In the genomic region with DNA sequence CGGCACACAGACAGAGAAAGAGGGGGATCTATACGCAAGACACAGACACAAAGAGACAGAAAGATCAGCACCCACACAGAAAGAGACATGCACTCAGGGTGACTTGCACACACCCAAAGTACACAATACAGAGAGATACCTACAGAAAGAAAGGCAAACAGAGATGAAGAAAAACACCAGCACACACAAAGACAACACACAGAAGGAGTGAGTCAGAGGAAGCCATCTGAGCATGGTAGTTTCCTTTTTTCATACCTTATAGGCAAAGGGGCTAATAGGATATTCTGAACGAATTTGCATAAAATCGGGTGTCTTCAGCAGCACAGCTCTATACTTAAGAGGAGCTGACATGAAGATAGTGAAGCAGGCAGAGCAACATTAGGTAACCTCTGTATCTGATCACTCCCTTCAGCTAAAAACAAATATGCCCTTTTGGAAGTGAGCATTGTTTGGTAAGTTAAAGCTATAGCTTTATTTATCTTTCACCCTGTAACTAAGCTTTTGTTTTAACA, we compare ENCODE assay signal across 1 cellular context.
TF ChIP-seq lines count a peak whose summit lies in the region.

No MANE protein-coding gene starts in this region.

TF ChIP-seq in HepG2, 621 proteins besides CTCF, POLR2A, EP300 and RAD21 (continued from another document and continues in another):
- TF ChIP-seq, protein P1, sequence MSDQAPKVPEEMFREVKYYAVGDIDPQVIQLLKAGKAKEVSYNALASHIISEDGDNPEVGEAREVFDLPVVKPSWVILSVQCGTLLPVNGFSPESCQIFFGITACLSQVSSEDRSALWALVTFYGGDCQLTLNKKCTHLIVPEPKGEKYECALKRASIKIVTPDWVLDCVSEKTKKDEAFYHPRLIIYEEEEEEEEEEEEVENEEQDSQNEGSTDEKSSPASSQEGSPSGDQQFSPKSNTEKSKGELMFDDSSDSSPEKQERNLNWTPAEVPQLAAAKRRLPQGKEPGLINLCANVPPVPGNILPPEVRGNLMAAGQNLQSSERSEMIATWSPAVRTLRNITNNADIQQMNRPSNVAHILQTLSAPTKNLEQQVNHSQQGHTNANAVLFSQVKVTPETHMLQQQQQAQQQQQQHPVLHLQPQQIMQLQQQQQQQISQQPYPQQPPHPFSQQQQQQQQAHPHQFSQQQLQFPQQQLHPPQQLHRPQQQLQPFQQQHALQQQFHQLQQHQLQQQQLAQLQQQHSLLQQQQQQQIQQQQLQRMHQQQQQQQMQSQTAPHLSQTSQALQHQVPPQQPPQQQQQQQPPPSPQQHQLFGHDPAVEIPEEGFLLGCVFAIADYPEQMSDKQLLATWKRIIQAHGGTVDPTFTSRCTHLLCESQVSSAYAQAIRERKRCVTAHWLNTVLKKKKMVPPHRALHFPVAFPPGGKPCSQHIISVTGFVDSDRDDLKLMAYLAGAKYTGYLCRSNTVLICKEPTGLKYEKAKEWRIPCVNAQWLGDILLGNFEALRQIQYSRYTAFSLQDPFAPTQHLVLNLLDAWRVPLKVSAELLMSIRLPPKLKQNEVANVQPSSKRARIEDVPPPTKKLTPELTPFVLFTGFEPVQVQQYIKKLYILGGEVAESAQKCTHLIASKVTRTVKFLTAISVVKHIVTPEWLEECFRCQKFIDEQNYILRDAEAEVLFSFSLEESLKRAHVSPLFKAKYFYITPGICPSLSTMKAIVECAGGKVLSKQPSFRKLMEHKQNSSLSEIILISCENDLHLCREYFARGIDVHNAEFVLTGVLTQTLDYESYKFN (CRISPR knock-in tag; conservative IDR thresholded peaks at IDR 0.05) = peak; percentile 86
- no peak for TF ChIP-seq ZFP41 (CRISPR knock-in tag; IDR thresholded peaks at IDR 0.05; ENCODE audit: borderline replicate concordance)
- no peak for TF ChIP-seq TAF1 (CRISPR knock-in tag; IDR thresholded peaks at IDR 0.05)
- no peak for TF ChIP-seq SMAD1 (CRISPR knock-in tag; IDR thresholded peaks at IDR 0.05; ENCODE audit: borderline replicate concordance, low read depth)
- no peak for TF ChIP-seq ZSCAN25 (CRISPR knock-in tag; IDR thresholded peaks at IDR 0.05)
- TF ChIP-seq ZNF598 (CRISPR knock-in tag; IDR thresholded peaks at IDR 0.05; ENCODE audit: borderline replicate concordance) = no peak
- TF ChIP-seq ZNF343 (CRISPR knock-in tag; IDR thresholded peaks at IDR 0.05) = no peak
- TF ChIP-seq, protein P2, sequence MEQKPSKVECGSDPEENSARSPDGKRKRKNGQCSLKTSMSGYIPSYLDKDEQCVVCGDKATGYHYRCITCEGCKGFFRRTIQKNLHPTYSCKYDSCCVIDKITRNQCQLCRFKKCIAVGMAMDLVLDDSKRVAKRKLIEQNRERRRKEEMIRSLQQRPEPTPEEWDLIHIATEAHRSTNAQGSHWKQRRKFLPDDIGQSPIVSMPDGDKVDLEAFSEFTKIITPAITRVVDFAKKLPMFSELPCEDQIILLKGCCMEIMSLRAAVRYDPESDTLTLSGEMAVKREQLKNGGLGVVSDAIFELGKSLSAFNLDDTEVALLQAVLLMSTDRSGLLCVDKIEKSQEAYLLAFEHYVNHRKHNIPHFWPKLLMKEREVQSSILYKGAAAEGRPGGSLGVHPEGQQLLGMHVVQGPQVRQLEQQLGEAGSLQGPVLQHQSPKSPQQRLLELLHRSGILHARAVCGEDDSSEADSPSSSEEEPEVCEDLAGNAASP (CRISPR knock-in tag; IDR thresholded peaks at IDR 0.05; ENCODE audit: borderline replicate concordance) = 0 out of 2 replicates have a peak, but pooled peaks have one; percentile 26
- no peak for TF ChIP-seq ZNF557 (CRISPR knock-in tag; IDR thresholded peaks at IDR 0.05)
- TF ChIP-seq SMARCC2 (IDR thresholded peaks at IDR 0.05) = no peak
- TF ChIP-seq, protein P3, sequence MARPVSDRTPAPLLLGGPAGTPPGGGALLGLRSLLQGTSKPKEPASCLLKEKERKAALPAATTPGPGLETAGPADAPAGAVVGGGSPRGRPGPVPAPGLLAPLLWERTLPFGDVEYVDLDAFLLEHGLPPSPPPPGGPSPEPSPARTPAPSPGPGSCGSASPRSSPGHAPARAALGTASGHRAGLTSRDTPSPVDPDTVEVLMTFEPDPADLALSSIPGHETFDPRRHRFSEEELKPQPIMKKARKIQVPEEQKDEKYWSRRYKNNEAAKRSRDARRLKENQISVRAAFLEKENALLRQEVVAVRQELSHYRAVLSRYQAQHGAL (CRISPR knock-in tag; IDR thresholded peaks at IDR 0.05; ENCODE audit: not compliant biosample characterization) = no peak
- peak; percentile 79 for TF ChIP-seq FOXO1 (CRISPR knock-in tag; IDR thresholded peaks at IDR 0.05)
- TF ChIP-seq, protein P4, sequence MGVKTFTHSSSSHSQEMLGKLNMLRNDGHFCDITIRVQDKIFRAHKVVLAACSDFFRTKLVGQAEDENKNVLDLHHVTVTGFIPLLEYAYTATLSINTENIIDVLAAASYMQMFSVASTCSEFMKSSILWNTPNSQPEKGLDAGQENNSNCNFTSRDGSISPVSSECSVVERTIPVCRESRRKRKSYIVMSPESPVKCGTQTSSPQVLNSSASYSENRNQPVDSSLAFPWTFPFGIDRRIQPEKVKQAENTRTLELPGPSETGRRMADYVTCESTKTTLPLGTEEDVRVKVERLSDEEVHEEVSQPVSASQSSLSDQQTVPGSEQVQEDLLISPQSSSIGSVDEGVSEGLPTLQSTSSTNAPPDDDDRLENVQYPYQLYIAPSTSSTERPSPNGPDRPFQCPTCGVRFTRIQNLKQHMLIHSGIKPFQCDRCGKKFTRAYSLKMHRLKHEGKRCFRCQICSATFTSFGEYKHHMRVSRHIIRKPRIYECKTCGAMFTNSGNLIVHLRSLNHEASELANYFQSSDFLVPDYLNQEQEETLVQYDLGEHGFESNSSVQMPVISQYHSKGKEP (CRISPR knock-in tag; IDR thresholded peaks at IDR 0.05) = no peak
- no peak for TF ChIP-seq PTBP1 (IDR thresholded peaks at IDR 0.05; ENCODE audit: low read depth, low read length, poor library complexity, severe bottlenecking)
- TF ChIP-seq ZNF383 (CRISPR knock-in tag; IDR thresholded peaks at IDR 0.05; ENCODE audit: borderline replicate concordance) = no peak
- TF ChIP-seq, protein P5, sequence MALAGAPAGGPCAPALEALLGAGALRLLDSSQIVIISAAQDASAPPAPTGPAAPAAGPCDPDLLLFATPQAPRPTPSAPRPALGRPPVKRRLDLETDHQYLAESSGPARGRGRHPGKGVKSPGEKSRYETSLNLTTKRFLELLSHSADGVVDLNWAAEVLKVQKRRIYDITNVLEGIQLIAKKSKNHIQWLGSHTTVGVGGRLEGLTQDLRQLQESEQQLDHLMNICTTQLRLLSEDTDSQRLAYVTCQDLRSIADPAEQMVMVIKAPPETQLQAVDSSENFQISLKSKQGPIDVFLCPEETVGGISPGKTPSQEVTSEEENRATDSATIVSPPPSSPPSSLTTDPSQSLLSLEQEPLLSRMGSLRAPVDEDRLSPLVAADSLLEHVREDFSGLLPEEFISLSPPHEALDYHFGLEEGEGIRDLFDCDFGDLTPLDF (CRISPR knock-in tag; IDR thresholded peaks at IDR 0.05) = no peak
- TF ChIP-seq JDP2 (CRISPR knock-in tag; IDR thresholded peaks at IDR 0.05; ENCODE audit: borderline replicate concordance) = no peak
- no peak for TF ChIP-seq MIXL1 (CRISPR knock-in tag; IDR thresholded peaks at IDR 0.05)
- no peak for TF ChIP-seq ZBTB38 (CRISPR knock-in tag; IDR thresholded peaks at IDR 0.05)
- TF ChIP-seq ZZZ3 (CRISPR knock-in tag; IDR thresholded peaks at IDR 0.05; ENCODE audit: borderline replicate concordance) = no peak
- TF ChIP-seq SIX1 (CRISPR knock-in tag; IDR thresholded peaks at IDR 0.05; ENCODE audit: borderline replicate concordance) = 0 out of 2 replicates have a peak, but pooled peaks have one; percentile 19
- TF ChIP-seq, protein P6, sequence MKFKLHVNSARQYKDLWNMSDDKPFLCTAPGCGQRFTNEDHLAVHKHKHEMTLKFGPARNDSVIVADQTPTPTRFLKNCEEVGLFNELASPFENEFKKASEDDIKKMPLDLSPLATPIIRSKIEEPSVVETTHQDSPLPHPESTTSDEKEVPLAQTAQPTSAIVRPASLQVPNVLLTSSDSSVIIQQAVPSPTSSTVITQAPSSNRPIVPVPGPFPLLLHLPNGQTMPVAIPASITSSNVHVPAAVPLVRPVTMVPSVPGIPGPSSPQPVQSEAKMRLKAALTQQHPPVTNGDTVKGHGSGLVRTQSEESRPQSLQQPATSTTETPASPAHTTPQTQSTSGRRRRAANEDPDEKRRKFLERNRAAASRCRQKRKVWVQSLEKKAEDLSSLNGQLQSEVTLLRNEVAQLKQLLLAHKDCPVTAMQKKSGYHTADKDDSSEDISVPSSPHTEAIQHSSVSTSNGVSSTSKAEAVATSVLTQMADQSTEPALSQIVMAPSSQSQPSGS (CRISPR knock-in tag; IDR thresholded peaks at IDR 0.05) = 0 out of 2 replicates have a peak, but pooled peaks have one; percentile 29
- TF ChIP-seq, protein P7, sequence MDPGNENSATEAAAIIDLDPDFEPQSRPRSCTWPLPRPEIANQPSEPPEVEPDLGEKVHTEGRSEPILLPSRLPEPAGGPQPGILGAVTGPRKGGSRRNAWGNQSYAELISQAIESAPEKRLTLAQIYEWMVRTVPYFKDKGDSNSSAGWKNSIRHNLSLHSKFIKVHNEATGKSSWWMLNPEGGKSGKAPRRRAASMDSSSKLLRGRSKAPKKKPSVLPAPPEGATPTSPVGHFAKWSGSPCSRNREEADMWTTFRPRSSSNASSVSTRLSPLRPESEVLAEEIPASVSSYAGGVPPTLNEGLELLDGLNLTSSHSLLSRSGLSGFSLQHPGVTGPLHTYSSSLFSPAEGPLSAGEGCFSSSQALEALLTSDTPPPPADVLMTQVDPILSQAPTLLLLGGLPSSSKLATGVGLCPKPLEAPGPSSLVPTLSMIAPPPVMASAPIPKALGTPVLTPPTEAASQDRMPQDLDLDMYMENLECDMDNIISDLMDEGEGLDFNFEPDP (CRISPR knock-in tag; conservative IDR thresholded peaks at IDR 0.05) = no peak
- TF ChIP-seq, protein P8, sequence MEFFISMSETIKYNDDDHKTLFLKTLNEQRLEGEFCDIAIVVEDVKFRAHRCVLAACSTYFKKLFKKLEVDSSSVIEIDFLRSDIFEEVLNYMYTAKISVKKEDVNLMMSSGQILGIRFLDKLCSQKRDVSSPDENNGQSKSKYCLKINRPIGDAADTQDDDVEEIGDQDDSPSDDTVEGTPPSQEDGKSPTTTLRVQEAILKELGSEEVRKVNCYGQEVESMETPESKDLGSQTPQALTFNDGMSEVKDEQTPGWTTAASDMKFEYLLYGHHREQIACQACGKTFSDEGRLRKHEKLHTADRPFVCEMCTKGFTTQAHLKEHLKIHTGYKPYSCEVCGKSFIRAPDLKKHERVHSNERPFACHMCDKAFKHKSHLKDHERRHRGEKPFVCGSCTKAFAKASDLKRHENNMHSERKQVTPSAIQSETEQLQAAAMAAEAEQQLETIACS (CRISPR knock-in tag; IDR thresholded peaks at IDR 0.05) = no peak
- no peak for TF ChIP-seq ZNF468 (CRISPR knock-in tag; IDR thresholded peaks at IDR 0.05)
- no peak for TF ChIP-seq ZNF776 (CRISPR knock-in tag; IDR thresholded peaks at IDR 0.05)
- no peak for TF ChIP-seq PRMT3 (CRISPR knock-in tag; IDR thresholded peaks at IDR 0.05; ENCODE audit: borderline replicate concordance, low read depth)
- peak; percentile 10; the same call in 1 of the 3 replicates for TF ChIP-seq MXI1 (IDR thresholded peaks at IDR 0.05; ENCODE audit: borderline replicate concordance, low read depth, low read length)
- TF ChIP-seq NRL (CRISPR knock-in tag; IDR thresholded peaks at IDR 0.05; ENCODE audit: borderline replicate concordance) = no peak
- peak; percentile 45; the same call in 1 of the 2 replicates for TF ChIP-seq PHF21A (CRISPR knock-in tag; IDR thresholded peaks at IDR 0.05)
- TF ChIP-seq, protein P9, sequence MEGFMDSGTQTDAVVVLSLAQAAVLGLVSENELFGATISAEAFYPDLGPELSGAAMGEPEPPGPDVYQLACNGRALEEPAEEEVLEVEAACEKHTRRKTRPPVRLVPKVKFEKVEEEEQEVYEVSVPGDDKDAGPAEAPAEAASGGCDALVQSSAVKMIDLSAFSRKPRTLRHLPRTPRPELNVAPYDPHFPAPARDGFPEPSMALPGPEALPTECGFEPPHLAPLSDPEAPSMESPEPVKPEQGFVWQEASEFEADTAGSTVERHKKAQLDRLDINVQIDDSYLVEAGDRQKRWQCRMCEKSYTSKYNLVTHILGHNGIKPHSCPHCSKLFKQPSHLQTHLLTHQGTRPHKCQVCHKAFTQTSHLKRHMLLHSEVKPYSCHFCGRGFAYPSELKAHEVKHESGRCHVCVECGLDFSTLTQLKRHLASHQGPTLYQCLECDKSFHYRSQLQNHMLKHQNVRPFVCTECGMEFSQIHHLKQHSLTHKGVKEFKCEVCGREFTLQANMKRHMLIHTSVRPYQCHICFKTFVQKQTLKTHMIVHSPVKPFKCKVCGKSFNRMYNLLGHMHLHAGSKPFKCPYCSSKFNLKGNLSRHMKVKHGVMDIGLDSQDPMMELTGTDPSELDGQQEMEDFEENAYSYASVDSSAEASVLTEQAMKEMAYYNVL (CRISPR knock-in tag; IDR thresholded peaks at IDR 0.05; ENCODE audit: borderline replicate concordance) = peak; percentile 95
- TF ChIP-seq, protein P10, sequence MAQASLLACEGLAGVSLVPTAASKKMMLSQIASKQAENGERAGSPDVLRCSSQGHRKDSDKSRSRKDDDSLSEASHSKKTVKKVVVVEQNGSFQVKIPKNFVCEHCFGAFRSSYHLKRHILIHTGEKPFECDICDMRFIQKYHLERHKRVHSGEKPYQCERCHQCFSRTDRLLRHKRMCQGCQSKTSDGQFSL (CRISPR knock-in tag; IDR thresholded peaks at IDR 0.05) = no peak
- TF ChIP-seq, protein P11, sequence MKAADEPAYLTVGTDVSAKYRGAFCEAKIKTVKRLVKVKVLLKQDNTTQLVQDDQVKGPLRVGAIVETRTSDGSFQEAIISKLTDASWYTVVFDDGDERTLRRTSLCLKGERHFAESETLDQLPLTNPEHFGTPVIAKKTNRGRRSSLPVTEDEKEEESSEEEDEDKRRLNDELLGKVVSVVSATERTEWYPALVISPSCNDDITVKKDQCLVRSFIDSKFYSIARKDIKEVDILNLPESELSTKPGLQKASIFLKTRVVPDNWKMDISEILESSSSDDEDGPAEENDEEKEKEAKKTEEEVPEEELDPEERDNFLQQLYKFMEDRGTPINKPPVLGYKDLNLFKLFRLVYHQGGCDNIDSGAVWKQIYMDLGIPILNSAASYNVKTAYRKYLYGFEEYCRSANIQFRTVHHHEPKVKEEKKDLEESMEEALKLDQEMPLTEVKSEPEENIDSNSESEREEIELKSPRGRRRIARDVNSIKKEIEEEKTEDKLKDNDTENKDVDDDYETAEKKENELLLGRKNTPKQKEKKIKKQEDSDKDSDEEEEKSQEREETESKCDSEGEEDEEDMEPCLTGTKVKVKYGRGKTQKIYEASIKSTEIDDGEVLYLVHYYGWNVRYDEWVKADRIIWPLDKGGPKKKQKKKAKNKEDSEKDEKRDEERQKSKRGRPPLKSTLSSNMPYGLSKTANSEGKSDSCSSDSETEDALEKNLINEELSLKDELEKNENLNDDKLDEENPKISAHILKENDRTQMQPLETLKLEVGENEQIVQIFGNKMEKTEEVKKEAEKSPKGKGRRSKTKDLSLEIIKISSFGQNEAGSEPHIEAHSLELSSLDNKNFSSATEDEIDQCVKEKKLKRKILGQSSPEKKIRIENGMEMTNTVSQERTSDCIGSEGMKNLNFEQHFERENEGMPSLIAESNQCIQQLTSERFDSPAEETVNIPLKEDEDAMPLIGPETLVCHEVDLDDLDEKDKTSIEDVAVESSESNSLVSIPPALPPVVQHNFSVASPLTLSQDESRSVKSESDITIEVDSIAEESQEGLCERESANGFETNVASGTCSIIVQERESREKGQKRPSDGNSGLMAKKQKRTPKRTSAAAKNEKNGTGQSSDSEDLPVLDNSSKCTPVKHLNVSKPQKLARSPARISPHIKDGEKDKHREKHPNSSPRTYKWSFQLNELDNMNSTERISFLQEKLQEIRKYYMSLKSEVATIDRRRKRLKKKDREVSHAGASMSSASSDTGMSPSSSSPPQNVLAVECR (CRISPR knock-in tag; IDR thresholded peaks at IDR 0.05; ENCODE audit: borderline replicate concordance) = peak; percentile 30; the same call in 1 of the 2 replicates
- TF ChIP-seq HES4 (CRISPR knock-in tag; IDR thresholded peaks at IDR 0.05; ENCODE audit: borderline replicate concordance) = no peak
- TF ChIP-seq DNMT1 (CRISPR knock-in tag; IDR thresholded peaks at IDR 0.05) = no peak
- TF ChIP-seq BRCA1 (CRISPR knock-in tag; IDR thresholded peaks at IDR 0.05) = no peak
- no peak for TF ChIP-seq POLR2AphosphoS5 (IDR thresholded peaks at IDR 0.05; ENCODE audit: low read depth, low read length)
- TF ChIP-seq ZNF3 (CRISPR knock-in tag; IDR thresholded peaks at IDR 0.05) = no peak
- TF ChIP-seq KDM4B (CRISPR knock-in tag; IDR thresholded peaks at IDR 0.05) = no peak
